In genomic region chr3:186514296-186515002, GRCh38 we compare ENCODE assay signal across 8 cellular contexts. TPM values are rescaled to one million over a fixed set of nuclear protein-coding genes. Genes with fewer than 3 reads are reported as not detected.
DNase-seq lines count a peak whose midpoint lies in the region; ATAC-seq and TF ChIP-seq lines count a peak whose summit lies in the region.

No MANE protein-coding gene starts in this region.

- no peak overlapping the region for H3K9ac ChIP-seq in SU-DHL-6 (ENCODE audit: low read length)

- H3K4me3 ChIP-seq in AG09309 (ENCODE audit: control insufficient read depth, low read depth, low read length) = no peak overlapping the region
- no peak overlapping the region for H3K4me3 ChIP-seq in GM12875 (ENCODE audit: low read depth, low read length)
- H3K4me3 ChIP-seq in SU-DHL-6 (ENCODE audit: insufficient read depth, low read length, poor library complexity, severe bottlenecking) = no peak overlapping the region
- no peak overlapping the region for H3K4me3 ChIP-seq in prostate gland

- no peaks in the 10 kb centered on the region for H4K20me1 ChIP-seq in SU-DHL-6 (ENCODE audit: low read depth, low read length)

- H3K36me3 ChIP-seq in SU-DHL-6 (ENCODE audit: low read length) = no peaks in the 10 kb centered on the region
- H3K36me3 ChIP-seq in prostate gland = no peaks in the 10 kb centered on the region

- no peak overlapping the region for H3K4me2 ChIP-seq in SU-DHL-6 (ENCODE audit: low read depth, low read length, poor library complexity, severe bottlenecking)

- H3K9me3 ChIP-seq in SU-DHL-6 (ENCODE audit: insufficient read depth, low read length) (no peaks in the 10 kb centered on the region), prostate gland (no peaks in the 10 kb centered on the region)

- no peak overlapping the region for H2AFZ ChIP-seq in SU-DHL-6 (ENCODE audit: low read depth, low read length, severe bottlenecking)

- H3K27ac ChIP-seq in SU-DHL-6 (ENCODE audit: low read depth, low read length) = no peak overlapping the region
- no peak overlapping the region for H3K27ac ChIP-seq in prostate gland

- no peaks in the 10 kb centered on the region for H3K79me2 ChIP-seq in SU-DHL-6 (ENCODE audit: insufficient read depth, low read length)

- no peak for TF ChIP-seq POLR2A in prostate gland (IDR thresholded peaks at IDR 0.05)

- no peaks in the 10 kb centered on the region for H3K9me2 ChIP-seq in SU-DHL-6 (replicated peaks; ENCODE audit: insufficient read depth, low read length)

- no peak for ATAC-seq in HG03095 (IDR thresholded peaks at IDR 0.05; ENCODE audit: unreplicated experiment)
- ATAC-seq in GM18870 (IDR thresholded peaks at IDR 0.05; ENCODE audit: unreplicated experiment) = no peak

- WGBS in prostate gland = 67% methylated on average over 3 of the region's 3 CpGs

- no peaks in the 10 kb centered on the region for H3K27me3 ChIP-seq in SU-DHL-6 (ENCODE audit: low read length)
- H3K27me3 ChIP-seq in prostate gland (replicated peaks; ENCODE audit: insufficient read depth) = peaks cover 5% of the 10 kb centered on the region

- peak; percentile 39 for TF ChIP-seq CTCF in AG09309 (IDR thresholded peaks at IDR 0.05; ENCODE audit: control insufficient read depth, insufficient read depth, low read depth, low read length, missing control alignments)
- peak; percentile 58; the same call in 1 of the 2 replicates for TF ChIP-seq CTCF in GM12875 (IDR thresholded peaks at IDR 0.05; ENCODE audit: borderline replicate concordance, insufficient read depth, low read depth, low read length)
- TF ChIP-seq CTCF in SU-DHL-6 (IDR thresholded peaks at IDR 0.05; ENCODE audit: insufficient read depth, low read length, poor library complexity, severe bottlenecking) = peak; percentile 17
- no peak for TF ChIP-seq CTCF in prostate gland (IDR thresholded peaks at IDR 0.05)

- intact Hi-C loops in prostate gland (cut with DNase I) = no loop called here

- no peaks in the 10 kb centered on the region for H3F3A ChIP-seq in SU-DHL-6 (ENCODE audit: insufficient read depth)

- no peaks in the 10 kb centered on the region for H3K4me1 ChIP-seq in prostate gland (replicated peaks)

- no peak for DNase-seq in AG09309 (ENCODE audit: low read depth)
- peak; percentile 58 for DNase-seq in iPS-NIHi7 (ENCODE audit: extremely low spot score)
- DNase-seq in prostate gland (ENCODE audit: low spot score) = no peak
- no peak for DNase-seq in HPDE6-E6E7 (ENCODE audit: extremely low spot score)

RNA-seq across cellular contexts. Expression of gene CRYGS, which starts 29.7 kb away (rescaled TPM):
- total RNA-seq in prostate gland = 1 to 10 TPM; 1.0 to 1.1 TPM

RNA-seq across cellular contexts. Expression of gene TBCCD1, which starts 52.7 kb away (rescaled TPM):
- total RNA-seq in prostate gland = 10 to 100 TPM; 10.4 to 26.0 TPM

RNA-seq across cellular contexts. Expression of gene DNAJB11, which starts 56.1 kb away (rescaled TPM):
- total RNA-seq in prostate gland = 10 to 100 TPM; 34.9 to 42.5 TPM

Comparison
In these comparisons a context has a peak if more than half of its experiments do, and no peak if none do; other contexts are left out.
1. CTCF ChIP-seq: peak in AG09309 (single experiment), GM12875 (single experiment) and SU-DHL-6 (single experiment); none in prostate gland (0 of 4).